ENCODE assay signal across 1 cellular context in genomic region chr2:11777886-11778415, GRCh38.
TF ChIP-seq lines count a peak whose summit lies in the region.

No MANE protein-coding gene starts in this region.

TF ChIP-seq in GM23338, 12 proteins besides CTCF, POLR2A, EP300 and RAD21 (continued from another document):
- TF ChIP-seq, protein P1, sequence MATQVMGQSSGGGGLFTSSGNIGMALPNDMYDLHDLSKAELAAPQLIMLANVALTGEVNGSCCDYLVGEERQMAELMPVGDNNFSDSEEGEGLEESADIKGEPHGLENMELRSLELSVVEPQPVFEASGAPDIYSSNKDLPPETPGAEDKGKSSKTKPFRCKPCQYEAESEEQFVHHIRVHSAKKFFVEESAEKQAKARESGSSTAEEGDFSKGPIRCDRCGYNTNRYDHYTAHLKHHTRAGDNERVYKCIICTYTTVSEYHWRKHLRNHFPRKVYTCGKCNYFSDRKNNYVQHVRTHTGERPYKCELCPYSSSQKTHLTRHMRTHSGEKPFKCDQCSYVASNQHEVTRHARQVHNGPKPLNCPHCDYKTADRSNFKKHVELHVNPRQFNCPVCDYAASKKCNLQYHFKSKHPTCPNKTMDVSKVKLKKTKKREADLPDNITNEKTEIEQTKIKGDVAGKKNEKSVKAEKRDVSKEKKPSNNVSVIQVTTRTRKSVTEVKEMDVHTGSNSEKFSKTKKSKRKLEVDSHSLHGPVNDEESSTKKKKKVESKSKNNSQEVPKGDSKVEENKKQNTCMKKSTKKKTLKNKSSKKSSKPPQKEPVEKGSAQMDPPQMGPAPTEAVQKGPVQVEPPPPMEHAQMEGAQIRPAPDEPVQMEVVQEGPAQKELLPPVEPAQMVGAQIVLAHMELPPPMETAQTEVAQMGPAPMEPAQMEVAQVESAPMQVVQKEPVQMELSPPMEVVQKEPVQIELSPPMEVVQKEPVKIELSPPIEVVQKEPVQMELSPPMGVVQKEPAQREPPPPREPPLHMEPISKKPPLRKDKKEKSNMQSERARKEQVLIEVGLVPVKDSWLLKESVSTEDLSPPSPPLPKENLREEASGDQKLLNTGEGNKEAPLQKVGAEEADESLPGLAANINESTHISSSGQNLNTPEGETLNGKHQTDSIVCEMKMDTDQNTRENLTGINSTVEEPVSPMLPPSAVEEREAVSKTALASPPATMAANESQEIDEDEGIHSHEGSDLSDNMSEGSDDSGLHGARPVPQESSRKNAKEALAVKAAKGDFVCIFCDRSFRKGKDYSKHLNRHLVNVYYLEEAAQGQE (IDR thresholded peaks at IDR 0.05; ENCODE audit: unreplicated experiment), result no peak
- no peak for TF ChIP-seq POLR2AphosphoS5 (IDR thresholded peaks at IDR 0.05; ENCODE audit: low read depth)
- TF ChIP-seq EZH2 (IDR thresholded peaks at IDR 0.05; ENCODE audit: low read depth, unreplicated experiment), result no peak
- TF ChIP-seq ZNF331 (CRISPR knock-in tag; IDR thresholded peaks at IDR 0.05; ENCODE audit: low read depth), result no peak
